ENCODE assay signal across 25 cellular contexts in genomic region chr13:34765446-34766180, GRCh38.
"Had no signal": no experiment of that assay in that cellular context is flagged by ENCODE, and none has a peak within 500 bp of the region (broad histone marks: within the 10 kb centered on the region; RNA-seq: fewer than 3 reads in every experiment).

No MANE protein-coding gene starts in this region.

- H3K36me3 Mint-ChIP-seq: naive thymus-derived CD4-positive, alpha-beta T cell; natural killer cell treated with Interleukin-12 subunit alpha and Interleukin-12 subunit beta and Interleukin-15 and Interleukin-18, amount 100 ng/mL, for 72 hours; stimulated activated naive B cell treated with anti-CD40 and anti-IgM and Interleukin-4, amounts not matched to agents 10 μg/mL and 1 μg/mL and 100 μg/mL, for 72 hours had no signal

- H3K4me3 Mint-ChIP-seq: naive thymus-derived CD4-positive, alpha-beta T cell; natural killer cell treated with Interleukin-12 subunit alpha and Interleukin-12 subunit beta and Interleukin-15 and Interleukin-18, amount 100 ng/mL, for 72 hours; stimulated activated naive B cell treated with anti-CD40 and anti-IgM and Interleukin-4, amounts not matched to agents 10 μg/mL and 1 μg/mL and 100 μg/mL, for 72 hours had no signal

- H2AFZ ChIP-seq: hepatocyte had no signal

- H3K79me2 ChIP-seq: hepatocyte had no signal

- H3K27me3 ChIP-seq: heart right ventricle, hepatocyte, ovary, stomach, testis, thyroid gland, upper lobe of right lung had no signal

- H3K4me2 ChIP-seq: hepatocyte had no signal

- H3K4me1 Mint-ChIP-seq: naive thymus-derived CD4-positive, alpha-beta T cell; stimulated activated naive B cell treated with anti-CD40 and anti-IgM and Interleukin-4, amounts not matched to agents 10 μg/mL and 1 μg/mL and 100 μg/mL, for 72 hours had no signal

- H3K4me3 ChIP-seq: heart right ventricle, hepatocyte, left ventricle myocardium inferior, lung, mucosa of descending colon, ovary, skin epidermis, stomach, testis, thyroid gland, upper lobe of right lung had no signal

- H3K9me3 ChIP-seq: heart right ventricle, left ventricle myocardium inferior, ovary, stomach, testis, thyroid gland, upper lobe of right lung had no signal

- H3K27ac Mint-ChIP-seq: naive thymus-derived CD4-positive, alpha-beta T cell; natural killer cell treated with Interleukin-12 subunit alpha and Interleukin-12 subunit beta and Interleukin-15 and Interleukin-18, amount 100 ng/mL, for 72 hours; progenitor cell of endocrine pancreas; stimulated activated naive B cell treated with anti-CD40 and anti-IgM and Interleukin-4, amounts not matched to agents 10 μg/mL and 1 μg/mL and 100 μg/mL, for 72 hours had no signal

- H3K4me1 ChIP-seq: stomach, testis, thyroid gland, upper lobe of right lung had no signal

- H3K27ac ChIP-seq: heart right ventricle, hepatocyte, left ventricle myocardium inferior, ovary, skin epidermis, stomach, testis, thyroid gland, upper lobe of right lung had no signal

- ATAC-seq: heart right ventricle; mucosa of descending colon; naive thymus-derived CD4-positive, alpha-beta T cell; natural killer cell treated with Interleukin-12 subunit alpha and Interleukin-12 subunit beta and Interleukin-15 and Interleukin-18, amount 100 ng/mL, for 72 hours; right cardiac atrium; sciatic nerve; stimulated activated naive B cell treated with anti-CD40 and anti-IgM and Interleukin-4, amounts not matched to agents 10 μg/mL and 1 μg/mL and 100 μg/mL, for 72 hours; stimulated activated naive CD8-positive, alpha-beta T cell treated with anti-CD3 and anti-CD28 coated beads, Interleukin-15, Interleukin-2, amounts not matched to agents 100 U/mL and 50 U/mL, for 24 hours; upper lobe of right lung had no signal

- H3K27me3 Mint-ChIP-seq: natural killer cell treated with Interleukin-12 subunit alpha and Interleukin-12 subunit beta and Interleukin-15 and Interleukin-18, amount 100 ng/mL, for 72 hours; stimulated activated naive B cell treated with anti-CD40 and anti-IgM and Interleukin-4, amounts not matched to agents 10 μg/mL and 1 μg/mL and 100 μg/mL, for 72 hours had no signal

- H3K36me3 ChIP-seq: heart right ventricle, left ventricle myocardium inferior, ovary, stomach, thyroid gland, upper lobe of right lung had no signal

- DNase-seq: heart right ventricle; left ventricle myocardium inferior; midbrain; mucosa of descending colon; naive thymus-derived CD4-positive, alpha-beta T cell; ovary; retina; right cardiac atrium; stimulated activated CD4-positive, alpha-beta T cell treated with anti-CD3 and anti-CD28 coated beads, Interleukin-12 subunit alpha, Interleukin-12 subunit beta, amount 100 ng/mL, for 4 hours; stimulated activated CD4-positive, alpha-beta T cell treated with anti-CD3 and anti-CD28 coated beads, Interleukin-15, amount 100 ng/mL, for 24 hours; stimulated activated CD4-positive, alpha-beta T cell treated with anti-CD3 and anti-CD28 coated beads, Interleukin-2, amount 100 ng/mL, for 24 hours; stimulated activated CD4-positive, alpha-beta T cell treated with anti-CD3 and anti-CD28 coated beads, Interleukin-4, amount 100 ng/mL, for 1 hour; stimulated activated naive B cell treated with anti-CD40 and anti-IgM and Interleukin-4, amounts not matched to agents 10 μg/mL and 1 μg/mL and 100 μg/mL, for 72 hours; stimulated activated naive CD8-positive, alpha-beta T cell treated with anti-CD3 and anti-CD28 coated beads, Interleukin-15, Interleukin-2, amounts not matched to agents 100 U/mL and 50 U/mL, for 24 hours; stomach; testis; thyroid gland; trophoblast cell; upper lobe of right lung had no signal
